22 cellular contexts compared by ENCODE assay signal in genomic region chr1:117697220-117697781, GRCh38.
DNase-seq lines count a peak whose midpoint lies in the region; ATAC-seq and TF ChIP-seq lines count a peak whose summit lies in the region.
"Had no signal": no experiment of that assay in that cellular context is flagged by ENCODE, and none has a peak within 500 bp of the region (broad histone marks: within the 10 kb centered on the region; RNA-seq: fewer than 3 reads in every experiment).

No MANE protein-coding gene starts in this region.

- peaks cover 8% of the 10 kb centered on the region for H3K4me1 Mint-ChIP-seq in stimulated activated memory B cell treated with anti-CD40 and anti-IgM and Interleukin-4, amounts not matched to agents 10 μg/mL and 1 μg/mL and 100 μg/mL, for 72 hours
- H3K4me1 Mint-ChIP-seq: neural crest cell had no signal

- H3K27me3 ChIP-seq in SJSA1 (replicated peaks), result no peaks in the 10 kb centered on the region
- no peaks in the 10 kb centered on the region for H3K27me3 ChIP-seq in skeletal muscle tissue (ENCODE audit: control insufficient read depth in 3 of 3, insufficient read depth in 3 of 3, low read length in 3 of 3)
- no peaks in the 10 kb centered on the region for H3K27me3 ChIP-seq in upper lobe of left lung

- H3K27ac Mint-ChIP-seq in stimulated activated memory B cell treated with anti-CD40 and anti-IgM and Interleukin-4, amounts not matched to agents 10 μg/mL and 1 μg/mL and 100 μg/mL, for 72 hours, result no peak overlapping the region
- H3K27ac Mint-ChIP-seq: CD8-positive, alpha-beta T cell; progenitor cell of endocrine pancreas had no signal

- peaks cover 19% of the 10 kb centered on the region for H3K4me1 ChIP-seq in SJSA1 (replicated peaks)
- H3K4me1 ChIP-seq in skeletal muscle tissue (ENCODE audit: control insufficient read depth in 3 of 3, insufficient read depth in 3 of 3, low read length in 3 of 3), result peaks cover 3 to 6% (median 3%) of the 10 kb centered on the region in 3 donors
- H3K4me1 ChIP-seq in upper lobe of left lung, result peaks cover 0 to 5% (median 0%) of the 10 kb centered on the region in 4 donors

- H3K9me3 ChIP-seq in SJSA1 (replicated peaks) (no peaks in the 10 kb centered on the region), skeletal muscle tissue (ENCODE audit: control insufficient read depth in 3 of 3, low read length in 3 of 3) (no peaks in the 10 kb centered on the region), upper lobe of left lung (no peaks in the 10 kb centered on the region)

- TF ChIP-seq CTCF in fibroblast of the aortic adventitia (IDR thresholded peaks at IDR 0.05; ENCODE audit: insufficient read depth, low read length) (no peak), upper lobe of left lung (IDR thresholded peaks at IDR 0.05) (no peak)

- H3K27ac ChIP-seq in SJSA1 (peak overlapping the region; percentile 90), skeletal muscle tissue (ENCODE audit: low read depth, low read length) (peak overlapping the region; percentile 71), upper lobe of left lung (no peak overlapping the region)
- H3K27ac ChIP-seq: KMS-11, WERI-Rb-1 had no signal

- H3K27me3 Mint-ChIP-seq in stimulated activated memory B cell treated with anti-CD40 and anti-IgM and Interleukin-4, amounts not matched to agents 10 μg/mL and 1 μg/mL and 100 μg/mL, for 72 hours, result peaks cover 21% of the 10 kb centered on the region

- no peaks in the 10 kb centered on the region for H3K9me3 Mint-ChIP-seq in stimulated activated memory B cell treated with anti-CD40 and anti-IgM and Interleukin-4, amounts not matched to agents 10 μg/mL and 1 μg/mL and 100 μg/mL, for 72 hours
- H3K9me3 Mint-ChIP-seq: CD8-positive, alpha-beta T cell; neural crest cell had no signal

- no peak for ATAC-seq in stimulated activated memory B cell treated with anti-CD40 and anti-IgM and Interleukin-4, amounts not matched to agents 10 μg/mL and 1 μg/mL and 100 μg/mL, for 72 hours
- no peak for ATAC-seq in upper lobe of left lung (ENCODE audit: low FRiP score in 2 of 2)
- ATAC-seq: CD8-positive, alpha-beta T cell had no signal

- no peak for TF ChIP-seq EP300 in upper lobe of left lung (IDR thresholded peaks at IDR 0.05)

- DNase-seq in EH (ENCODE audit: low read depth), result peak; percentile 43
- DNase-seq in SJSA1 (ENCODE audit: low read depth in 1 of 2, low spot score in 2 of 2), result no peak
- peak; percentile 42 for DNase-seq in fibroblast of the aortic adventitia (ENCODE audit: low read depth)
- DNase-seq in SW480 (ENCODE audit: low spot score), result no peak
- no peak for DNase-seq in AG08396 (ENCODE audit: low spot score)
- DNase-seq in upper lobe of left lung, result no peak
- DNase-seq: activated CD4-positive, alpha-beta T cell treated with anti-CD3 and anti-CD28 coated beads, Interleukin-2, amount 50 U/mL, for 4 hours; activated effector memory CD4-positive, alpha-beta T cell treated with Interleukin-2 at 50 U/mL for 16 hours; CD8-positive, alpha-beta T cell; DMS79 treated with DMSO at 0.1 percent for 48 hours; H7; MV-4-11; NCI-H1694 treated with DMSO at 0.1 percent for 48 hours; NCI-H82; SHP77 treated with DMSO at 0.1 percent for 48 hours; stimulated activated CD4-positive, alpha-beta T cell treated with anti-CD3 and anti-CD28 coated beads, Interleukin-12 subunit alpha, Interleukin-12 subunit beta, amount 100 ng/mL, for 4 hours; WERI-Rb-1 had no signal

- TF ChIP-seq POLR2A in upper lobe of left lung (IDR thresholded peaks at IDR 0.05), result no peak

- no peak overlapping the region for H3K9ac ChIP-seq in skeletal muscle tissue (ENCODE audit: low read depth in 1 of 3, low read length in 3 of 3)
- H3K9ac ChIP-seq: KMS-11 had no signal

- H3K36me3 ChIP-seq in SJSA1 (no peaks in the 10 kb centered on the region), skeletal muscle tissue (ENCODE audit: control insufficient read depth in 3 of 3, insufficient read depth in 3 of 3, low read length in 3 of 3) (no peaks in the 10 kb centered on the region), upper lobe of left lung (no peaks in the 10 kb centered on the region)
- H3K36me3 ChIP-seq: WERI-Rb-1 had no signal

- no peak overlapping the region for H3K4me3 Mint-ChIP-seq in stimulated activated memory B cell treated with anti-CD40 and anti-IgM and Interleukin-4, amounts not matched to agents 10 μg/mL and 1 μg/mL and 100 μg/mL, for 72 hours
- H3K4me3 Mint-ChIP-seq: CD8-positive, alpha-beta T cell; neural crest cell had no signal

- H3K4me3 ChIP-seq in SJSA1 (no peak overlapping the region), fibroblast of the aortic adventitia (ENCODE audit: low read depth, low read length) (no peak overlapping the region), skeletal muscle tissue (ENCODE audit: low read length in 3 of 3) (no peak overlapping the region), upper lobe of left lung (no peak overlapping the region)

- no peaks in the 10 kb centered on the region for H3K36me3 Mint-ChIP-seq in stimulated activated memory B cell treated with anti-CD40 and anti-IgM and Interleukin-4, amounts not matched to agents 10 μg/mL and 1 μg/mL and 100 μg/mL, for 72 hours
- H3K36me3 Mint-ChIP-seq: CD8-positive, alpha-beta T cell had no signal

Comparison
In these comparisons a context has a peak if more than half of its experiments do, and no peak if none do; other contexts are left out.
1. DNase-seq: peak in EH (single experiment) and fibroblast of the aortic adventitia (single experiment); none in SJSA1 (0 of 2), SW480 (single experiment), AG08396 (single experiment) and upper lobe of left lung (0 of 2).
2. H3K27ac ChIP-seq: peak in SJSA1 (single experiment) and skeletal muscle tissue (single experiment); none in upper lobe of left lung (0 of 4).